In genomic region chr11:5138256-5138655, GRCh38 we compare ENCODE assay signal across 2 cellular contexts.
TF ChIP-seq lines count a peak whose summit lies in the region.

Gene OR52A5, minus strand, starts transcription at chr11:5138356. Its CDS starts 5,714 bp downstream, at chr11:5132642.

TF ChIP-seq in GM23338, 12 proteins besides CTCF, POLR2A, EP300 and RAD21:
- no peak for TF ChIP-seq ETS1 (IDR thresholded peaks at IDR 0.05)
- no peak for TF ChIP-seq REST (IDR thresholded peaks at IDR 0.05; ENCODE audit: unreplicated experiment)
- TF ChIP-seq CREB1 (CRISPR knock-in tag; IDR thresholded peaks at IDR 0.05; ENCODE audit: low read depth): no peak
- no peak for TF ChIP-seq POLR2AphosphoS5 (IDR thresholded peaks at IDR 0.05; ENCODE audit: low read depth)
- no peak for TF ChIP-seq EZH2phosphoT487 (IDR thresholded peaks at IDR 0.05; ENCODE audit: unreplicated experiment)
- no peak for TF ChIP-seq JUNB (IDR thresholded peaks at IDR 0.05; ENCODE audit: unreplicated experiment)
- no peak for TF ChIP-seq ZNF114 (CRISPR knock-in tag; IDR thresholded peaks at IDR 0.05)

TF ChIP-seq in WTC11, 78 proteins besides CTCF, POLR2A, EP300 and RAD21:
- TF ChIP-seq NFATC4 (CRISPR knock-in tag; IDR thresholded peaks at IDR 0.05): no peak
- TF ChIP-seq PRRX2 (CRISPR knock-in tag; IDR thresholded peaks at IDR 0.05): no peak
- no peak for TF ChIP-seq GRHL2 (CRISPR knock-in tag; IDR thresholded peaks at IDR 0.05; ENCODE audit: insufficient replicate concordance, severe bottlenecking)
- TF ChIP-seq FOXK1 (CRISPR knock-in tag; IDR thresholded peaks at IDR 0.05): no peak
- no peak for TF ChIP-seq FOXP4 (CRISPR knock-in tag; IDR thresholded peaks at IDR 0.05)
- TF ChIP-seq USF2 (CRISPR knock-in tag; IDR thresholded peaks at IDR 0.05): no peak
- no peak for TF ChIP-seq ZNF512 (CRISPR knock-in tag; IDR thresholded peaks at IDR 0.05; ENCODE audit: borderline replicate concordance)
- TF ChIP-seq RELA (CRISPR knock-in tag; IDR thresholded peaks at IDR 0.05; ENCODE audit: borderline replicate concordance): no peak
- TF ChIP-seq FOXJ3 (CRISPR knock-in tag; IDR thresholded peaks at IDR 0.05; ENCODE audit: borderline replicate concordance): no peak
- TF ChIP-seq SOX15 (CRISPR knock-in tag; IDR thresholded peaks at IDR 0.05): no peak
- no peak for TF ChIP-seq ZNF416 (CRISPR knock-in tag; IDR thresholded peaks at IDR 0.05)
- TF ChIP-seq HMGXB4 (CRISPR knock-in tag; IDR thresholded peaks at IDR 0.05): no peak
- no peak for TF ChIP-seq ZNF532 (CRISPR knock-in tag; IDR thresholded peaks at IDR 0.05; ENCODE audit: borderline replicate concordance)
- TF ChIP-seq IRF1 (CRISPR knock-in tag; IDR thresholded peaks at IDR 0.05): no peak
- TF ChIP-seq AR (CRISPR knock-in tag; IDR thresholded peaks at IDR 0.05): no peak
- no peak for TF ChIP-seq ESRRA (CRISPR knock-in tag; IDR thresholded peaks at IDR 0.05; ENCODE audit: borderline replicate concordance)
- TF ChIP-seq ZNF396 (CRISPR knock-in tag; IDR thresholded peaks at IDR 0.05; ENCODE audit: borderline replicate concordance): no peak
- TF ChIP-seq TEAD4 (CRISPR knock-in tag; IDR thresholded peaks at IDR 0.05): no peak
- TF ChIP-seq ATF2 (CRISPR knock-in tag; IDR thresholded peaks at IDR 0.05; ENCODE audit: borderline replicate concordance, low read depth): no peak
